Comparison of ENCODE assay signal across 36 cellular contexts in genomic region chr19:50666346-50667176, GRCh38. TPM values are rescaled to one million over a fixed set of nuclear protein-coding genes. Genes with fewer than 3 reads are reported as not detected.
"Had no signal": no experiment of that assay in that cellular context is flagged by ENCODE, and none has a peak within 500 bp of the region (broad histone marks: within the 10 kb centered on the region; RNA-seq: fewer than 3 reads in every experiment).

No MANE protein-coding gene starts in this region.

- H3K9me3 ChIP-seq: body of pancreas, gastrocnemius medialis, left ventricle myocardium inferior, mucosa of descending colon, suprapubic skin, tibial artery, upper lobe of right lung had no signal

- H3K4me1 Mint-ChIP-seq: stimulated activated effector memory CD8-positive, alpha-beta T cell treated with anti-CD3 and anti-CD28 coated beads, Interleukin-12 subunit alpha, Interleukin-12 subunit beta, amount 100 ng/mL, for 72 hours had no signal

- H3K4me1 ChIP-seq: gastrocnemius medialis, upper lobe of right lung had no signal

- H3K27ac Mint-ChIP-seq: natural killer cell treated with Interleukin-12 subunit alpha and Interleukin-12 subunit beta and Interleukin-15 and Interleukin-18, amount 100 ng/mL, for 72 hours; stimulated activated effector memory CD8-positive, alpha-beta T cell treated with anti-CD3 and anti-CD28 coated beads, Interleukin-12 subunit alpha, Interleukin-12 subunit beta, amount 100 ng/mL, for 72 hours; T-helper 1 cell treated with Interleukin-12 subunit alpha and Interleukin-12 subunit beta and Interleukin-4 antibody, amounts not matched to agents 30 μg/mL and 1 μg/mL, for 36 hours had no signal

- FAIRE-seq: colon, TTC549 had no signal

- H3K36me3 ChIP-seq: gastrocnemius medialis, left ventricle myocardium inferior, suprapubic skin, tibial artery, upper lobe of right lung had no signal

- ATAC-seq: activated CD4-positive, CD25-positive, alpha-beta regulatory T cell treated with anti-CD3 and anti-CD28 coated beads, Interleukin-2, amount 50 U/mL, for 24 hours; body of pancreas; gastrocnemius medialis; mucosa of descending colon; natural killer cell treated with Interleukin-12 subunit alpha and Interleukin-12 subunit beta and Interleukin-15 and Interleukin-18, amount 100 ng/mL, for 72 hours; sciatic nerve; stimulated activated effector memory CD8-positive, alpha-beta T cell treated with anti-CD3 and anti-CD28 coated beads, Interleukin-12 subunit alpha, Interleukin-12 subunit beta, amount 100 ng/mL, for 72 hours; upper lobe of right lung had no signal

- H3K4me3 ChIP-seq: body of pancreas, gastrocnemius medialis, left ventricle myocardium inferior, mucosa of descending colon, skin epidermis, tibial artery, upper lobe of right lung had no signal

- H3K27ac ChIP-seq: body of pancreas, gastrocnemius medialis, left ventricle myocardium inferior, skin epidermis, suprapubic skin, tibial artery, upper lobe of right lung, VCaP had no signal

- DNase-seq: activated CD4-positive, alpha-beta T cell treated with anti-CD3 and anti-CD28 coated beads for 48 hours; activated CD4-positive, alpha-beta T cell treated with anti-CD3 and anti-CD28 coated beads, Interleukin-2, amount 50 U/mL, for 48 hours; activated CD8-positive, alpha-beta memory T cell treated with anti-CD3 and anti-CD28 coated beads for 24 hours; activated gamma-delta T cell treated with Interleukin-2 at 50 U/mL for 16 hours; activated naive CD4-positive, alpha-beta T cell treated with anti-CD3 and anti-CD28 coated beads, Interleukin-2, amount 50 U/mL, for 16 hours; activated T-cell treated with anti-CD3 and anti-CD28 coated beads, Interleukin-2, amount 50 U/mL, for 1 hour; anterior cingulate cortex; body of pancreas; dorsolateral prefrontal cortex; effector memory CD4-positive, alpha-beta T cell; gastrocnemius medialis; head of caudate nucleus; hypothalamus; kidney glomerular epithelial cell; left ventricle myocardium inferior; mucosa of descending colon; stimulated activated CD4-positive, alpha-beta T cell treated with anti-CD3 and anti-CD28 coated beads, Interleukin-4, amount 100 ng/mL, for 24 hours; SW 1271; T-helper 9 cell; tibial artery; upper lobe of right lung had no signal

- H3K4me3 Mint-ChIP-seq: natural killer cell treated with Interleukin-12 subunit alpha and Interleukin-12 subunit beta and Interleukin-15 and Interleukin-18, amount 100 ng/mL, for 72 hours; stimulated activated effector memory CD8-positive, alpha-beta T cell treated with anti-CD3 and anti-CD28 coated beads, Interleukin-12 subunit alpha, Interleukin-12 subunit beta, amount 100 ng/mL, for 72 hours; T-helper 1 cell treated with Interleukin-12 subunit alpha and Interleukin-12 subunit beta and Interleukin-4 antibody, amounts not matched to agents 30 μg/mL and 1 μg/mL, for 36 hours had no signal

- H3K9me3 Mint-ChIP-seq: natural killer cell treated with Interleukin-12 subunit alpha and Interleukin-12 subunit beta and Interleukin-15 and Interleukin-18, amount 100 ng/mL, for 72 hours; stimulated activated effector memory CD8-positive, alpha-beta T cell treated with anti-CD3 and anti-CD28 coated beads, Interleukin-12 subunit alpha, Interleukin-12 subunit beta, amount 100 ng/mL, for 72 hours; T-helper 1 cell treated with Interleukin-12 subunit alpha and Interleukin-12 subunit beta and Interleukin-4 antibody, amounts not matched to agents 30 μg/mL and 1 μg/mL, for 36 hours had no signal

- H3K36me3 Mint-ChIP-seq: natural killer cell treated with Interleukin-12 subunit alpha and Interleukin-12 subunit beta and Interleukin-15 and Interleukin-18, amount 100 ng/mL, for 72 hours; stimulated activated effector memory CD8-positive, alpha-beta T cell treated with anti-CD3 and anti-CD28 coated beads, Interleukin-12 subunit alpha, Interleukin-12 subunit beta, amount 100 ng/mL, for 72 hours had no signal

RNA-seq across cellular contexts. Expression of gene C19orf81, which starts 17.3 kb away (rescaled TPM):
- total RNA-seq: body of pancreas; gastrocnemius medialis; lung microvascular endothelial cell; mesenteric fat pad; myocyte; natural killer cell treated with Interleukin-12 subunit alpha and Interleukin-12 subunit beta and Interleukin-15 and Interleukin-18, amount 100 ng/mL, for 72 hours; osteoblast; sciatic nerve had no signal

RNA-seq across cellular contexts. Expression of gene SYT3, which starts 26.9 kb away (rescaled TPM):
- total RNA-seq: epithelial cell of proximal tubule; myocyte; natural killer cell treated with Interleukin-12 subunit alpha and Interleukin-12 subunit beta and Interleukin-15 and Interleukin-18, amount 100 ng/mL, for 72 hours; sciatic nerve had no signal

RNA-seq across cellular contexts. Expression of gene SHANK1, which starts 53.0 kb away (rescaled TPM):
- total RNA-seq: lung microvascular endothelial cell; natural killer cell treated with Interleukin-12 subunit alpha and Interleukin-12 subunit beta and Interleukin-15 and Interleukin-18, amount 100 ng/mL, for 72 hours had no signal
